ENCODE assay signal across 9 cellular contexts in the genomic region with DNA sequence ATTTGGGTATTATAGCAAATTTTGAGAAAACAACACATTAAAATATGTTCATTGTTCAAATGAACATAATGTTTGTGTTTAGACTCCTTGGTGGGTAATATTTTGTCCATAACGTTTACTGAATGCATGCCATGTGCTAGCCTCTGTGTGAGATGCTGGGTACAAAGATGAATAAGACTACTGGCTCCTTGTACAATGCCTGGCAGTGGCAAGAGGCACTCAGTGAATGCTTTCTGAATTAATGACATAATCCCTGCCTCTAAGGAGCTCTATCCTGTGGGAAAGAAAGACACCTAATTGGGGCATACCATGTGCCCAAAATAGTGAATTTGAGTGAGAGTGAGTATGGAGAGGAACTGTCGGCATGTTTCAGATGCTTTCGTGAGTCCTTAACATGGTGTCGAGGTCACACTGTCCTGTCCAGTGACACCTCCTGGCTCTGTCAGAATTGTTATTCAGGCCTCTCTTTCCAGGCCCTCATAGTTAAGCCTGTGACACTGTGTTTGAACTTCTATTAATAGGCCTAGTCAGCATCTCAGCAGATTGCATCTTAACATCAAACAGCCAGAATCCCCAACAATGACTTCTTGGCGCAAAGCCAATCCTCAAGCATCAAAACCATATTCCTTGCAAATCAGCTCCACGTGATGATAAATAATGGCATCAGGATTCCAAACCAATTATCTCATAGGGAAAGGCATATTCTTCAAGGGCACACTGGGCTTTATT. TPM values are rescaled to one million over a fixed set of nuclear protein-coding genes. Genes with fewer than 3 reads are reported as not detected.
DNase-seq lines count a peak whose midpoint lies in the region; ATAC-seq, FAIRE-seq and TF ChIP-seq lines count a peak whose summit lies in the region.
"Had no signal": no experiment of that assay in that cellular context is flagged by ENCODE, and none has a peak within 500 bp of the region (broad histone marks: within the 10 kb centered on the region; RNA-seq: fewer than 3 reads in every experiment).

No MANE protein-coding gene starts in this region.

- peak overlapping the region; percentile 6 for H3K27ac Mint-ChIP-seq in astrocyte (ENCODE audit: unreplicated experiment)
- H3K27ac Mint-ChIP-seq in CD8-positive, alpha-beta T cell = no peak overlapping the region
- H3K27ac Mint-ChIP-seq: stimulated activated effector memory CD8-positive, alpha-beta T cell treated with anti-CD3 and anti-CD28 coated beads, Interleukin-12 subunit alpha, Interleukin-12 subunit beta, amount 100 ng/mL, for 72 hours had no signal

- no peaks in the 10 kb centered on the region for H4K20me1 ChIP-seq in astrocyte (ENCODE audit: insufficient read depth, low read length)

- no peak overlapping the region for H3K27ac ChIP-seq in astrocyte (ENCODE audit: low read depth, low read length)
- no peak overlapping the region for H3K27ac ChIP-seq in testis
- H3K27ac ChIP-seq in CD8-positive, alpha-beta T cell (ENCODE audit: low read depth, low read length) = no peak overlapping the region

- H2AFZ ChIP-seq in astrocyte (ENCODE audit: low read depth, low read length) = no peak overlapping the region

- CTCF ChIA-PET in CD8-positive, alpha-beta T cell (lab: Charles Lee) = interaction anchor here (0.7 to 1.6 kb wide), 4 partner anchors 11 to 85 kb away, joined by 3 to 7 read pairs (median 4); no protein-coding TSS in a partner anchor

- TF ChIP-seq CTCF in D721Med (IDR thresholded peaks at IDR 0.05; ENCODE audit: insufficient read depth, missing control alignments) (no peak), astrocyte (IDR thresholded peaks at IDR 0.05; ENCODE audit: insufficient read depth, low read depth, low read length) (no peak), testis (IDR thresholded peaks at IDR 0.05) (no peak)
- no peak for TF ChIP-seq CTCF in CD8-positive, alpha-beta T cell (IDR thresholded peaks at IDR 0.05)

- H3K4me3 ChIP-seq in astrocyte (ENCODE audit: insufficient read depth, low read depth, low read length) (no peak overlapping the region), testis (no peak overlapping the region)
- no peak overlapping the region for H3K4me3 ChIP-seq in CD8-positive, alpha-beta T cell (ENCODE audit: low read depth, low read length)

- H3K9ac ChIP-seq in astrocyte (ENCODE audit: low read length) = no peak overlapping the region

- FAIRE-seq in D721Med (lab: Jason Lieb, UNC) (peak; percentile 21), astrocyte (lab: Jason Lieb, UNC) (peak; percentile 82)

- H3K9me3 Mint-ChIP-seq in astrocyte (ENCODE audit: unreplicated experiment) = no peaks in the 10 kb centered on the region
- no peaks in the 10 kb centered on the region for H3K9me3 Mint-ChIP-seq in CD8-positive, alpha-beta T cell
- H3K9me3 Mint-ChIP-seq: stimulated activated effector memory CD8-positive, alpha-beta T cell treated with anti-CD3 and anti-CD28 coated beads, Interleukin-12 subunit alpha, Interleukin-12 subunit beta, amount 100 ng/mL, for 72 hours had no signal

- DNase-seq in D721Med (ENCODE audit: insufficient read length, low spot score) (no peak), NCI-H146 treated with DMSO at 0.1 percent for 48 hours (lab: John Stamatoyannopoulos, UW; ENCODE audit: unreplicated experiment) (peak; percentile 2), astrocyte (ENCODE audit: low read depth) (peak; percentile 51), kidney tubule cell (ENCODE audit: low spot score) (peak; percentile 15), testis (no peak), posterior vena cava (ENCODE audit: low spot score) (no peak)
- DNase-seq in CD8-positive, alpha-beta T cell = no peak

- peaks cover 22% of the 10 kb centered on the region for H3K4me1 Mint-ChIP-seq in astrocyte (ENCODE audit: low read depth, unreplicated experiment)
- peaks cover 3% of the 10 kb centered on the region for H3K4me1 Mint-ChIP-seq in CD8-positive, alpha-beta T cell (ENCODE audit: low read depth)

- no peak for TF ChIP-seq POLR2A in testis (IDR thresholded peaks at IDR 0.05)

- no peaks in the 10 kb centered on the region for H3K27me3 ChIP-seq in astrocyte (ENCODE audit: insufficient read depth, low read length)
- H3K27me3 ChIP-seq in testis = no peaks in the 10 kb centered on the region
- no peaks in the 10 kb centered on the region for H3K27me3 ChIP-seq in CD8-positive, alpha-beta T cell (ENCODE audit: insufficient read depth, low read length)

- no peaks in the 10 kb centered on the region for H3K27me3 Mint-ChIP-seq in astrocyte (ENCODE audit: low read depth, unreplicated experiment)
- no peaks in the 10 kb centered on the region for H3K27me3 Mint-ChIP-seq in CD8-positive, alpha-beta T cell (ENCODE audit: low read depth)

- no peak for ATAC-seq in HG03280 (IDR thresholded peaks at IDR 0.05; ENCODE audit: unreplicated experiment)
- no peak for ATAC-seq in CD8-positive, alpha-beta T cell
- ATAC-seq: stimulated activated effector memory CD8-positive, alpha-beta T cell treated with anti-CD3 and anti-CD28 coated beads, Interleukin-12 subunit alpha, Interleukin-12 subunit beta, amount 100 ng/mL, for 72 hours had no signal

- no peaks in the 10 kb centered on the region for H3K36me3 Mint-ChIP-seq in astrocyte (ENCODE audit: low read depth, unreplicated experiment)
- no peaks in the 10 kb centered on the region for H3K36me3 Mint-ChIP-seq in CD8-positive, alpha-beta T cell

- POLR2A ChIA-PET in CD8-positive, alpha-beta T cell (lab: Charles Lee) = interaction anchor here (0.6 kb wide), 1 partner anchor 17 kb away, joined by 4 read pairs; no protein-coding TSS in a partner anchor

- H3K4me1 ChIP-seq in astrocyte (ENCODE audit: insufficient read depth, low read length) = peaks cover 18% of the 10 kb centered on the region
- H3K4me1 ChIP-seq in testis = no peaks in the 10 kb centered on the region
- no peaks in the 10 kb centered on the region for H3K4me1 ChIP-seq in CD8-positive, alpha-beta T cell (ENCODE audit: insufficient read depth, low read length)

- WGBS in testis, 2 donors = 64 to 74% methylated on average over 6 of the region's 6 CpGs

- no peaks in the 10 kb centered on the region for H3K79me2 ChIP-seq in astrocyte (ENCODE audit: insufficient read depth, low read length)

- H3K4me3 Mint-ChIP-seq in astrocyte (ENCODE audit: unreplicated experiment) = no peak overlapping the region
- H3K4me3 Mint-ChIP-seq in CD8-positive, alpha-beta T cell = no peak overlapping the region
- H3K4me3 Mint-ChIP-seq: stimulated activated effector memory CD8-positive, alpha-beta T cell treated with anti-CD3 and anti-CD28 coated beads, Interleukin-12 subunit alpha, Interleukin-12 subunit beta, amount 100 ng/mL, for 72 hours had no signal

- intact Hi-C loops in testis (cut with DNase I; ENCODE audit: low total_unique reads) (no loop called here), posterior vena cava (cut with DNase I) (no loop called here)
- intact Hi-C loops in CD8-positive, alpha-beta T cell (cut with DNase I, micrococcal nuclease) = no loop called here

- H3K9me3 ChIP-seq in astrocyte (ENCODE audit: insufficient read depth, low read depth, low read length) (no peaks in the 10 kb centered on the region), testis (no peaks in the 10 kb centered on the region)
- H3K9me3 ChIP-seq in CD8-positive, alpha-beta T cell (ENCODE audit: low read length) = no peaks in the 10 kb centered on the region

- H3K4me2 ChIP-seq in astrocyte (ENCODE audit: low read length) = no peak overlapping the region

- no peaks in the 10 kb centered on the region for H3K36me3 ChIP-seq in astrocyte (ENCODE audit: insufficient read depth, low read length)
- no peaks in the 10 kb centered on the region for H3K36me3 ChIP-seq in testis (ENCODE audit: low read depth, missing control alignments)
- no peaks in the 10 kb centered on the region for H3K36me3 ChIP-seq in CD8-positive, alpha-beta T cell (ENCODE audit: insufficient read depth, low read length)

RNA-seq across cellular contexts. Expression of a gene that starts 32.8 kb away (rescaled TPM):
- total RNA-seq in astrocyte (10.6 and 14.4 TPM in 2 replicates), testis (10 to 100 TPM in 1 of 2 donors, 1 to 10 TPM in 1; 6.4 to 11.5 TPM), posterior vena cava (10 to 100 TPM; 39.7 to 62.3 TPM)
- polyA plus RNA-seq in testis (ENCODE audit: insufficient read depth, low read depth, low replicate concordance) = 9.3 TPM
- 100 to 1,000 TPM; 416 to 420 TPM for total RNA-seq in CD8-positive, alpha-beta T cell

Comparison
In these comparisons a context has a peak if more than half of its experiments do, and no peak if none do; other contexts are left out.
1. DNase-seq: peak in NCI-H146 treated with DMSO at 0.1 percent for 48 hours (single experiment), astrocyte (single experiment) and kidney tubule cell (single experiment); none in D721Med (single experiment), testis (single experiment), posterior vena cava (single experiment) and CD8-positive, alpha-beta T cell (0 of 7).
2. RNA of a gene that starts 32.8 kb away (total RNA-seq): 416 to 420 TPM in CD8-positive, alpha-beta T cell; 39.7 to 62.3 TPM in posterior vena cava, 10.6 to 14.4 TPM in astrocyte and 6.4 to 11.5 TPM in testis; every median in the first group is over 4 times any median in the second.